8 cellular contexts compared by ENCODE assay signal in the genomic region with DNA sequence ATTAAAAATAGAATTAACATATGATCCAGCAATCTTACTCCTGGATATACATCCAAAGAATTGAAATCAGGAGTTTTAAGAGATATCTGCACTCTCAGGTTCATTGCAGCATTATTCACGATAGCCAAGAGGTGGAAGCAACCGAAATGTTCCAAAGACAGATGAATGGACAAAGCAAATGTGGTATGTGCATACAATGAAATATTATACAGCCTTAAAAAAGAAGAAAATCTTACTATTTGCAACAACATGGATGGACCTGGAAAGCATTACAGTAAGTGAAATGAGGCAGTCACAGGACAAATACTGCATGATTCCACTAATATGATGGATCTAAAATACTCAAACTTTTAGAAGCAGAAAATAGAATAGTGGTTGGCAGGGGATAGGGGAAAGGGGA. TPM values are rescaled to one million over a fixed set of nuclear protein-coding genes. Genes with fewer than 3 reads are reported as not detected.
"Had no signal": no experiment of that assay in that cellular context is flagged by ENCODE, and none has a peak within 500 bp of the region (broad histone marks: within the 10 kb centered on the region; RNA-seq: fewer than 3 reads in every experiment).

No MANE protein-coding gene starts in this region.

- DNase-seq: GDM1, GF-D8 had no signal

- ATAC-seq: GM12878 had no signal

- FAIRE-seq: G401.6, GM12878, GM12891, GM12892, GM19239 had no signal

- H3K4me3 ChIP-seq: GM12878 had no signal

RNA-seq across cellular contexts. Expression of a gene that starts 9.3 kb away (rescaled TPM):
- total RNA-seq: G401, GM12878 had no signal
- polyA plus RNA-seq: GM12878 had no signal
